11 cellular contexts compared by ENCODE assay signal in the genomic region with DNA sequence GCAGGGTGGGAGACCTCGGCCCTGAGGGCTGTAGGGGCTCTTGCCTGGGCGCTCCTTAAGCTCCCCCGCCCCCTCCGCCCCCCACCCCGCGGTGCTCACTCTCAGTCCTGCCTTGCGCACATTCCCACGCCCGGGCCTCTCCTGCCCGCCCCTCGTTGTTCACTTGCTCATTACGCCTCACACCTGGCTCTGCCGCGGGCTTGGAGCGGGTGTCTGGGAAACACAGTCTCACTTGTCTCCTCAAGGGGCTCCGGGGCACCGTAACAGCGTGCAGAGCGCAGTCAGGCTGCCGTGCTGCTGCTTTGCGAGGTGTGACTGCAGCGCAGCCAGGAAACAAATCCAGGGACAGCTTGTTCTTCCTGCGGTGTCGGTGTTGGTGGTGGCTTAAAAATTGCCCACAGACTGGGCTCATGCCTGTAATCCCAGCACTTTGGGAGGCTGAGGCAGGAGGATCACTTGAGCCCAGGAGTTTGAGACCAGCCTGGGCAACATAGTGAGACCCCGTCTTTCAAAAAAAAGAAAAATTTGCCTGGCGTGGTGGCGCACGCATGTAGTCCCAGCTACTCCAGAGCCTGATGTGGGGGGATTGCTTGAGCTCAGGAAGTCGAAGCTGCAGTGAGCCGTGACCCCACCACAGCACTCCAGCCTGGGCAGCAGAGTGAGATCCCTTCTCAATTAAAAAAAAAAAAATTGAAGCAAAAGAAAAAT. TPM values are rescaled to one million over a fixed set of nuclear protein-coding genes. Genes with fewer than 3 reads are reported as not detected.
A peak's percentile ranks its signal among the peaks of the same experiment; 100 is the strongest.
DNase-seq lines count a peak whose midpoint lies in the region; ATAC-seq and TF ChIP-seq lines count a peak whose summit lies in the region.
"Had no signal": no experiment of that assay in that cellular context is flagged by ENCODE, and none has a peak within 500 bp of the region (broad histone marks: within the 10 kb centered on the region; RNA-seq: fewer than 3 reads in every experiment).

No MANE protein-coding gene starts in this region.

- BruUV-seq in Caco-2 (replicated peaks; lab: Mats Ljungman, UMichigan): no TSS peak

- intact Hi-C loops in Caco-2 (cut with micrococcal nuclease; ENCODE audit: unreplicated experiment) (loop anchor here (1.0 kb wide), 1 partner anchor 18 kb away; no protein-coding TSS in a partner anchor), mucosa of descending colon (cut with DNase I, micrococcal nuclease) (no loop called here)

- no peaks in the 10 kb centered on the region for H3K9me3 Mint-ChIP-seq in Caco-2 (ENCODE audit: unreplicated experiment)
- H3K9me3 Mint-ChIP-seq in activated naive CD8-positive, alpha-beta T cell treated with anti-CD3 and anti-CD28 coated beads for 36 hours: no peaks in the 10 kb centered on the region

- TF ChIP-seq CTCF in Caco-2 (IDR thresholded peaks at IDR 0.05; ENCODE audit: insufficient read depth in 1 of 2, low read depth in 1 of 2, low read length in 1 of 2, severe bottlenecking in 1 of 2, unreplicated experiment in 1 of 2): no peak
- TF ChIP-seq CTCF in mucosa of descending colon (IDR thresholded peaks at IDR 0.05): no peak

- in situ Hi-C loops in ACHN (cut with HindIII; ENCODE audit: low pct_ligation_motif_present, low pct_unique_long_range_greater_than_20kb, low sequenced_read_pairs): no loop called here

- no peaks in the 10 kb centered on the region for H3K36me3 ChIP-seq in Caco-2 (ENCODE audit: control insufficient read depth, insufficient read depth, low read length)
- no peaks in the 10 kb centered on the region for H3K36me3 ChIP-seq in mucosa of descending colon (ENCODE audit: low read depth)
- H3K36me3 ChIP-seq: adrenal gland had no signal

- H3K4me1 ChIP-seq in Caco-2 (peaks cover 3% of the 10 kb centered on the region; the same call in 1 of the 2 replicates), mucosa of descending colon (ENCODE audit: low read depth) (peaks cover 7% of the 10 kb centered on the region)

- H3K27ac Mint-ChIP-seq in Caco-2 (ENCODE audit: unreplicated experiment): no peak overlapping the region
- no peak overlapping the region for H3K27ac Mint-ChIP-seq in activated naive CD8-positive, alpha-beta T cell treated with anti-CD3 and anti-CD28 coated beads for 36 hours

- peak overlapping the region; percentile 77 for H3K4me3 Mint-ChIP-seq in Caco-2 (ENCODE audit: unreplicated experiment)
- peak overlapping the region; percentile 75 for H3K4me3 Mint-ChIP-seq in activated naive CD8-positive, alpha-beta T cell treated with anti-CD3 and anti-CD28 coated beads for 36 hours

- ATAC-seq in mucosa of descending colon: no peak
- ATAC-seq in HG03095 (IDR thresholded peaks at IDR 0.05; ENCODE audit: unreplicated experiment): no peak
- no peak for ATAC-seq in GM21390 (IDR thresholded peaks at IDR 0.05; ENCODE audit: unreplicated experiment)
- ATAC-seq in HG02840 (IDR thresholded peaks at IDR 0.05; ENCODE audit: low FRiP score, unreplicated experiment): no peak

- CTCF ChIA-PET in Caco-2 (lab: Charles Lee): interaction anchor here (0.6 to 2.5 kb wide), 34 partner anchors 8 to 1881 kb away, joined by 3 to 17 read pairs (median 4); partner anchors contain the start of genes LKAAEAR1, OPRL1, PRPF6 and RGS19

- H3K9me3 ChIP-seq in Caco-2 (no peaks in the 10 kb centered on the region; the same call in 1 of the 2 replicates), mucosa of descending colon (no peaks in the 10 kb centered on the region)
- H3K9me3 ChIP-seq: adrenal gland had no signal

- peaks cover 4% of the 10 kb centered on the region; the same call in 1 of the 2 replicates for H3K27me3 ChIP-seq in Caco-2 (replicated peaks; ENCODE audit: control insufficient read depth, insufficient read depth, low read length)

- H3K36me3 Mint-ChIP-seq in Caco-2 (ENCODE audit: insufficient read depth, unreplicated experiment): no peaks in the 10 kb centered on the region
- no peaks in the 10 kb centered on the region for H3K36me3 Mint-ChIP-seq in activated naive CD8-positive, alpha-beta T cell treated with anti-CD3 and anti-CD28 coated beads for 36 hours

- H3K27me3 Mint-ChIP-seq in Caco-2 (ENCODE audit: insufficient read depth, unreplicated experiment): peaks cover 23% of the 10 kb centered on the region
- peaks cover 23% of the 10 kb centered on the region for H3K27me3 Mint-ChIP-seq in activated naive CD8-positive, alpha-beta T cell treated with anti-CD3 and anti-CD28 coated beads for 36 hours

- DNase-seq in Caco-2 (peak; percentile 63 to 71), NAMALWA (ENCODE audit: low spot score) (peak; percentile 64), mucosa of descending colon (peak in 2 of 3 donors; percentile 16 to 42), ACHN (no peak)
- DNase-seq in activated naive CD8-positive, alpha-beta T cell treated with anti-CD3 and anti-CD28 coated beads for 36 hours: no peak

- no peaks in the 10 kb centered on the region for H3K4me1 Mint-ChIP-seq in Caco-2 (ENCODE audit: low read depth, unreplicated experiment)
- H3K4me1 Mint-ChIP-seq in activated naive CD8-positive, alpha-beta T cell treated with anti-CD3 and anti-CD28 coated beads for 36 hours: peaks cover 15% of the 10 kb centered on the region

- H3K4me3 ChIP-seq in Caco-2 (ENCODE audit: low read depth, low read length) (peak overlapping the region; percentile 52), mucosa of descending colon (no peak overlapping the region)

- POLR2A ChIA-PET in Caco-2 (lab: Charles Lee): interaction anchor here (0.6 to 0.7 kb wide), 3 partner anchors 23 to 222 kb away, joined by 4 read pairs; partner anchors contain the start of gene OPRL1

RNA-seq across cellular contexts. Expression of gene NPBWR2, which starts 4.6 kb away (rescaled TPM):
- total RNA-seq in Caco-2 (2022) (not detected in 2 replicates), mucosa of descending colon (not detected)
- total RNA-seq in activated naive CD8-positive, alpha-beta T cell treated with anti-CD3 and anti-CD28 coated beads for 36 hours: not detected
- total RNA-seq: GM12878, lower leg skin had no signal

RNA-seq across cellular contexts. Expression of gene LKAAEAR1, which starts 18.6 kb away (rescaled TPM):
- total RNA-seq in Caco-2 (2022): not detected in 2 replicates
- under 1 TPM; 0.47 to 0.50 TPM for total RNA-seq in activated naive CD8-positive, alpha-beta T cell treated with anti-CD3 and anti-CD28 coated beads for 36 hours
- total RNA-seq in mucosa of descending colon: not detected
- total RNA-seq: GM12878 had no signal

RNA-seq across cellular contexts. Expression of gene OPRL1, which starts 22.9 kb away (rescaled TPM):
- total RNA-seq in Caco-2 (2022): 0.51 and 0.59 TPM in 2 replicates
- total RNA-seq in activated naive CD8-positive, alpha-beta T cell treated with anti-CD3 and anti-CD28 coated beads for 36 hours: under 1 TPM; 0.16 to 0.25 TPM
- under 1 TPM; 0.26 to 0.76 (median 0.39) TPM for total RNA-seq in mucosa of descending colon

RNA-seq across cellular contexts. Expression of gene RGS19, which starts 23.5 kb away (rescaled TPM):
- 29.3 and 34.3 TPM in 2 replicates for total RNA-seq in Caco-2 (2022)
- 10 to 100 TPM; 26.4 to 31.8 TPM for total RNA-seq in activated naive CD8-positive, alpha-beta T cell treated with anti-CD3 and anti-CD28 coated beads for 36 hours
- 1 to 10 TPM; 4.7 to 6.9 (median 6.5) TPM for total RNA-seq in mucosa of descending colon

RNA-seq across cellular contexts. Expression of gene TCEA2, which starts 39.8 kb away (rescaled TPM):
- total RNA-seq in Caco-2 (2022) (39.9 and 48.3 TPM in 2 replicates), mucosa of descending colon (10 to 100 TPM in 1 of 3 donors, 1 to 10 TPM in 2; 4.1 to 46.1 (median 9.5) TPM)
- total RNA-seq in activated naive CD8-positive, alpha-beta T cell treated with anti-CD3 and anti-CD28 coated beads for 36 hours: 10 to 100 TPM; 37.8 to 38.6 TPM

Comparison
In these comparisons a context has a peak if more than half of its experiments do, and no peak if none do; other contexts are left out.
1. DNase-seq: peak in Caco-2 (2 of 2), NAMALWA (single experiment) and mucosa of descending colon (2 of 3); none in activated naive CD8-positive, alpha-beta T cell treated with anti-CD3 and anti-CD28 coated beads for 36 hours (single experiment) and ACHN (single experiment).